14 cellular contexts compared by ENCODE assay signal in the genomic region with DNA sequence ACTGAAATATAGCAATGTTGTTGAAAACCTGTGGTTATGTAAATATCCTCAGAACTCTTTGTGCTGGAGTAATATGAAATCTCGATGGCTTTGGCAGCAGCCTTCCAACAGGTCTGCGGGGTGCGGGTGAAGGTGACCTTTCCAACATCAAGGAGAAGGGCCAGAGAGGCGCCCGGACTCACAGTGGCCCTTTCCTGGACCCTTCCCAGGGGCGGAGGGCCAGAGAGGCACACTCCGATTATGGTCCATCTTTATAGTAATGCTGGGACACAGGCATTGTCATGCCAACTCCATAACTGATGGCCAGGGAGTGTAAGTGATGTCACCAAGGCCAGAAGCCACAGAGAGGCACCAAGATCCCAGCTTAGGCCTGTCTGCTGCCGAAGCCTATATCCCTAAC. TPM values are rescaled to one million over a fixed set of nuclear protein-coding genes. Genes with fewer than 3 reads are reported as not detected.
"Had no signal": no experiment of that assay in that cellular context is flagged by ENCODE, and none has a peak within 500 bp of the region (broad histone marks: within the 10 kb centered on the region; RNA-seq: fewer than 3 reads in every experiment).

No MANE protein-coding gene starts in this region.

- ATAC-seq: SK-N-SH treated with all-trans-retinoic acid at 6 μM for 48 hours had no signal

- H3K27me3 Mint-ChIP-seq: activated naive CD8-positive, alpha-beta T cell had no signal

- H3K9me3 Mint-ChIP-seq: nephron progenitor cell; T-helper 1 cell treated with Interleukin-12 subunit alpha and Interleukin-12 subunit beta and Interleukin-4 antibody, amounts not matched to agents 30 μg/mL and 1 μg/mL, for 36 hours had no signal

- H3K4me3 Mint-ChIP-seq: activated naive CD8-positive, alpha-beta T cell; nephron progenitor cell; T-helper 1 cell treated with Interleukin-12 subunit alpha and Interleukin-12 subunit beta and Interleukin-4 antibody, amounts not matched to agents 30 μg/mL and 1 μg/mL, for 36 hours had no signal

- H3K36me3 ChIP-seq: transverse colon had no signal

- H3K27me3 ChIP-seq: esophagus muscularis mucosa, transverse colon had no signal

- H3K27ac Mint-ChIP-seq: nephron progenitor cell; T-helper 1 cell treated with Interleukin-12 subunit alpha and Interleukin-12 subunit beta and Interleukin-4 antibody, amounts not matched to agents 30 μg/mL and 1 μg/mL, for 36 hours had no signal

- H3K4me3 ChIP-seq: esophagus muscularis mucosa, skin epidermis, transverse colon had no signal

- H3K27ac ChIP-seq: esophagus muscularis mucosa, skin epidermis had no signal

- DNase-seq: activated CD4-positive, alpha-beta T cell treated with anti-CD3 and anti-CD28 coated beads, Interleukin-2, amount 50 U/mL, for 1 hour; activated T-cell treated with anti-CD3 and anti-CD28 coated beads, Interleukin-2, amount 50 U/mL, for 1 hour; glutamatergic neuron; mammary epithelial cell; nephron progenitor cell; stimulated activated CD4-positive, alpha-beta T cell treated with anti-CD3 and anti-CD28 coated beads, Interleukin-4, amount 100 ng/mL, for 4 hours; transverse colon had no signal

- H3K9me3 ChIP-seq: esophagus muscularis mucosa, transverse colon had no signal

RNA-seq across cellular contexts. Expression of gene RSPH1, which starts 35.7 kb away (rescaled TPM):
- total RNA-seq: activated CD8-positive, alpha-beta memory T cell treated with anti-CD3 and anti-CD28 coated beads for 36 hours; fibroblast of villous mesenchyme had no signal
